16 cellular contexts compared by ENCODE assay signal in the genomic region with DNA sequence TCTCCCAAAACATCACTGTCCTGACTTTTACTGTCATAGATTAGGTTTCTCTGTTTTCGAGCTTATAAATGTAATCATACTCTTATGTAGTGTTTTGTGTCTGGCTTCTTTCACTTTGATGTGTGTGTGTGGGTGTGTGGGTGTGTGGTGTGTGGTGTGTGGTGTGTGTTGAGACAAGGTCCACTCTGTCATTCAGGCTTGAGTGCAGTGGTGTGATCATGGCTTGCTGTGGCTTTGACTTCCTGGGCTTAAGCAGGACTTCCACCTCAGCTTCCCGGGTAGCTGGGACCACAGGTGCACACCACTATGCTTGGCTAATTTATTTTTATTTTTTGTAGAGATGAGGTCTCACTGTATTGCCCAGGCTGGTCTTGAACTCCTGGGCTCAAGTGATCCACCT. TPM values are rescaled to one million over a fixed set of nuclear protein-coding genes. Genes with fewer than 3 reads are reported as not detected.
DNase-seq lines count a peak whose midpoint lies in the region; ATAC-seq, FAIRE-seq and TF ChIP-seq lines count a peak whose summit lies in the region.
"Had no signal": no experiment of that assay in that cellular context is flagged by ENCODE, and none has a peak within 500 bp of the region (broad histone marks: within the 10 kb centered on the region; RNA-seq: fewer than 3 reads in every experiment).

No MANE protein-coding gene starts in this region.

- H3K9me3 Mint-ChIP-seq in activated T-helper 17 cell treated with anti-CD3 and anti-CD28 coated beads, Interleukin-2, amount 50 U/mL, for 72 hours, result no peaks in the 10 kb centered on the region

- H3K4me1 ChIP-seq in esophagus muscularis mucosa (peaks cover 21 to 50% (median 30%) of the 10 kb centered on the region in 4 donors), foreskin keratinocyte (no peaks in the 10 kb centered on the region), breast epithelium (peaks cover 0 to 3% of the 10 kb centered on the region in 2 donors)

- H3K36me3 Mint-ChIP-seq in activated T-helper 17 cell treated with anti-CD3 and anti-CD28 coated beads, Interleukin-2, amount 50 U/mL, for 72 hours (ENCODE audit: low read depth), result peaks cover 8% of the 10 kb centered on the region

- H3K9me3 ChIP-seq in esophagus muscularis mucosa (no peaks in the 10 kb centered on the region), breast epithelium (no peaks in the 10 kb centered on the region)
- H3K9me3 ChIP-seq: neutrophil, tibial artery had no signal

- no peaks in the 10 kb centered on the region for H3K27me3 ChIP-seq in esophagus muscularis mucosa
- no peaks in the 10 kb centered on the region for H3K27me3 ChIP-seq in foreskin keratinocyte
- no peaks in the 10 kb centered on the region for H3K27me3 ChIP-seq in breast epithelium
- H3K27me3 ChIP-seq: neutrophil, tibial artery had no signal

- DNase-seq in GM18507 (ENCODE audit: extremely low spot score, insufficient read length, low read depth) (no peak), KBM-7 (peak; percentile 32), esophagus muscularis mucosa (ENCODE audit: extremely low spot score) (no peak), foreskin keratinocyte (no peak), breast epithelium (ENCODE audit: low spot score in 2 of 2) (no peak)
- peak; percentile 35 to 37 for DNase-seq in stimulated activated CD4-positive, alpha-beta T cell treated with anti-CD3 and anti-CD28 coated beads, Interleukin-2, amount 100 ng/mL, for 24 hours
- DNase-seq: central memory CD4-positive, alpha-beta T cell; DMS 273 treated with DMSO at 0.1 percent for 48 hours; Karpas-422; NCI-H446 treated with DMSO at 0.1 percent for 48 hours; Right ventricle myocardium superior; tibial artery had no signal

- FAIRE-seq in GM18507 (lab: Jason Lieb, UNC), result peak; percentile 74
- FAIRE-seq: keratinocyte had no signal

- TF ChIP-seq CTCF in esophagus muscularis mucosa (IDR thresholded peaks at IDR 0.05) (no peak), foreskin keratinocyte (conservative IDR thresholded peaks at IDR 0.05) (no peak), breast epithelium (IDR thresholded peaks at IDR 0.05) (no peak)

- 76% methylated on average over 2 of the region's 2 CpGs for WGBS in esophagus muscularis mucosa

- peak overlapping the region; percentile 60 for H3K4me3 Mint-ChIP-seq in activated T-helper 17 cell treated with anti-CD3 and anti-CD28 coated beads, Interleukin-2, amount 50 U/mL, for 72 hours

- no peaks in the 10 kb centered on the region for H3K36me3 ChIP-seq in esophagus muscularis mucosa
- no peaks in the 10 kb centered on the region for H3K36me3 ChIP-seq in breast epithelium
- H3K36me3 ChIP-seq: neutrophil, tibial artery had no signal

- in situ Hi-C loops in KBM-7 (cut with MboI; ENCODE audit: low pct_unique_long_range_greater_than_20kb, low sequenced_read_pairs), result no loop called here

- peaks cover 54% of the 10 kb centered on the region for H3K4me1 Mint-ChIP-seq in activated T-helper 17 cell treated with anti-CD3 and anti-CD28 coated beads, Interleukin-2, amount 50 U/mL, for 72 hours

- peak overlapping the region; percentile 95 for H3K27ac Mint-ChIP-seq in activated T-helper 17 cell treated with anti-CD3 and anti-CD28 coated beads, Interleukin-2, amount 50 U/mL, for 72 hours

- ATAC-seq in activated T-helper 17 cell treated with anti-CD3 and anti-CD28 coated beads, Interleukin-2, amount 50 U/mL, for 72 hours (replicated peaks), result peak; percentile 76
- ATAC-seq in foreskin keratinocyte (no peak), HG03469 (IDR thresholded peaks at IDR 0.05; ENCODE audit: unreplicated experiment) (no peak)

- intact Hi-C loops in esophagus muscularis mucosa (cut with DNase I), result no loop called here
- intact Hi-C loops in breast epithelium (cut with DNase I; ENCODE audit: low total_unique reads), result no loop called here

- H3K27ac ChIP-seq in esophagus muscularis mucosa (replicated peaks in 1 of 4) (no peak overlapping the region), foreskin keratinocyte (no peak overlapping the region), breast epithelium (no peak overlapping the region)
- H3K27ac ChIP-seq: neutrophil, tibial artery had no signal

- no peak for TF ChIP-seq EP300 in esophagus muscularis mucosa (IDR thresholded peaks at IDR 0.05)

- H3K4me3 ChIP-seq in esophagus muscularis mucosa (no peak overlapping the region), breast epithelium (no peak overlapping the region)
- H3K4me3 ChIP-seq: tibial artery had no signal

- H3K27me3 Mint-ChIP-seq in activated T-helper 17 cell treated with anti-CD3 and anti-CD28 coated beads, Interleukin-2, amount 50 U/mL, for 72 hours, result no peaks in the 10 kb centered on the region

- TF ChIP-seq POLR2A in esophagus muscularis mucosa (IDR thresholded peaks at IDR 0.05; ENCODE audit: low read depth), result no peak
- no peak for TF ChIP-seq POLR2A in breast epithelium (IDR thresholded peaks at IDR 0.05)

RNA-seq across cellular contexts. Expression of a gene that starts 59.6 kb away (rescaled TPM):
- 10 to 100 TPM; 55.6 to 62.2 TPM for total RNA-seq in activated T-helper 17 cell treated with anti-CD3 and anti-CD28 coated beads, Interleukin-2, amount 50 U/mL, for 72 hours
- total RNA-seq in esophagus muscularis mucosa (10 to 100 TPM; 33.1 to 58.6 (median 42.4) TPM), foreskin keratinocyte (21.7 and 24.8 TPM in 2 replicates), breast epithelium (10 to 100 TPM; 35.0 to 71.7 (median 66.2) TPM)
- 2.6 and 3.8 TPM in 2 replicates for polyA plus RNA-seq in foreskin keratinocyte

Comparison
In these comparisons a context has a peak if more than half of its experiments do, and no peak if none do; other contexts are left out.
1. DNase-seq: peak in KBM-7 (single experiment) and stimulated activated CD4-positive, alpha-beta T cell treated with anti-CD3 and anti-CD28 coated beads, Interleukin-2, amount 100 ng/mL, for 24 hours (2 of 2); none in GM18507 (single experiment), esophagus muscularis mucosa (single experiment), foreskin keratinocyte (0 of 2) and breast epithelium (0 of 2).